Comparison of ENCODE assay signal across 12 cellular contexts in genomic region chr17:69486779-69487637, GRCh38.
"Had no signal": no experiment of that assay in that cellular context is flagged by ENCODE, and none has a peak within 500 bp of the region (broad histone marks: within the 10 kb centered on the region; RNA-seq: fewer than 3 reads in every experiment).

No MANE protein-coding gene starts in this region.

- ATAC-seq: effector memory CD8-positive, alpha-beta T cell; left lung; stimulated activated memory B cell treated with anti-CD40 and anti-IgM and Interleukin-4, amounts not matched to agents 10 μg/mL and 1 μg/mL and 100 μg/mL, for 72 hours had no signal

- H3K9me3 ChIP-seq: left lung, SJSA1 had no signal

- H3K27ac ChIP-seq: epithelial cell of prostate, left lung, SJSA1 had no signal

- H3K27me3 ChIP-seq: left lung had no signal

- H3K36me3 ChIP-seq: left lung, SJSA1 had no signal

- H3K4me1 ChIP-seq: left lung had no signal

- H3K4me3 ChIP-seq: left lung, SJSA1 had no signal

- DNase-seq: activated CD4-positive, alpha-beta T cell treated with anti-CD3 and anti-CD28 coated beads, Interleukin-2, amount 10 ng/mL, durations not matched to agents 7 days and 5 days; activated naive CD4-positive, alpha-beta T cell; activated naive CD8-positive, alpha-beta T cell treated with anti-CD3 and anti-CD28 coated beads, Interleukin-2, amount 10 ng/mL, durations not matched to agents 7 days and 5 days; effector memory CD8-positive, alpha-beta T cell; left lung; mesendoderm; nucleus accumbens; stimulated activated CD4-positive, alpha-beta T cell treated with anti-CD3 and anti-CD28 coated beads, Interleukin-2, amount 100 ng/mL, for 48 hours; SW 1271 had no signal
